In genomic region chr1:245377854-245378253, GRCh38 we compare ENCODE assay signal across 19 cellular contexts.
"Had no signal": no experiment of that assay in that cellular context is flagged by ENCODE, and none has a peak within 500 bp of the region (broad histone marks: within the 10 kb centered on the region; RNA-seq: fewer than 3 reads in every experiment).

No MANE protein-coding gene starts in this region.

- H3K4me1 Mint-ChIP-seq: memory B cell, nephron had no signal

- DNase-seq: activated CD4-positive, alpha-beta memory T cell treated with anti-CD3 and anti-CD28 coated beads for 36 hours; activated gamma-delta T cell treated with Interleukin-2 at 50 U/mL for 16 hours; hippocampal formation; kidney; left ventricle myocardium superior; mucosa of descending colon; nucleus accumbens; posterior cingulate gyrus; stimulated activated CD4-positive, alpha-beta T cell treated with anti-CD3 and anti-CD28 coated beads, Interleukin-4, amount 100 ng/mL, for 1 hour; stimulated activated naive CD4-positive, alpha-beta T cell treated with Interleukin-2 at 50 U/mL for 16 hours; SW 1271; upper lobe of left lung had no signal

- H3K9me3 ChIP-seq: esophagus muscularis mucosa, mucosa of descending colon, right atrium auricular region, suprapubic skin, upper lobe of left lung had no signal

- H3K27ac Mint-ChIP-seq: activated CD4-positive, alpha-beta memory T cell treated with anti-CD3 and anti-CD28 coated beads for 36 hours; memory B cell; nephron had no signal

- H3K27me3 ChIP-seq: esophagus muscularis mucosa, right atrium auricular region, suprapubic skin, upper lobe of left lung had no signal

- H3K4me3 ChIP-seq: esophagus muscularis mucosa, mucosa of descending colon, right atrium auricular region, suprapubic skin, upper lobe of left lung had no signal

- H3K4me1 ChIP-seq: esophagus muscularis mucosa, right atrium auricular region, suprapubic skin, upper lobe of left lung had no signal

- H3K4me3 Mint-ChIP-seq: activated CD4-positive, alpha-beta memory T cell treated with anti-CD3 and anti-CD28 coated beads for 36 hours; memory B cell; nephron had no signal

- H3K9me3 Mint-ChIP-seq: activated CD4-positive, alpha-beta memory T cell treated with anti-CD3 and anti-CD28 coated beads for 36 hours; memory B cell; nephron had no signal

- H3K36me3 Mint-ChIP-seq: activated CD4-positive, alpha-beta memory T cell treated with anti-CD3 and anti-CD28 coated beads for 36 hours; memory B cell had no signal

- ATAC-seq: activated CD4-positive, CD25-positive, alpha-beta regulatory T cell treated with anti-CD3 and anti-CD28 coated beads, Interleukin-2, amount 50 U/mL, for 24 hours; left ventricle myocardium superior; mucosa of descending colon had no signal

- H3K27ac ChIP-seq: esophagus muscularis mucosa, right atrium auricular region, suprapubic skin, upper lobe of left lung had no signal

- FAIRE-seq: colon, kidney had no signal

- H3K36me3 ChIP-seq: esophagus muscularis mucosa, right atrium auricular region, suprapubic skin, upper lobe of left lung had no signal
